In the genomic region with DNA sequence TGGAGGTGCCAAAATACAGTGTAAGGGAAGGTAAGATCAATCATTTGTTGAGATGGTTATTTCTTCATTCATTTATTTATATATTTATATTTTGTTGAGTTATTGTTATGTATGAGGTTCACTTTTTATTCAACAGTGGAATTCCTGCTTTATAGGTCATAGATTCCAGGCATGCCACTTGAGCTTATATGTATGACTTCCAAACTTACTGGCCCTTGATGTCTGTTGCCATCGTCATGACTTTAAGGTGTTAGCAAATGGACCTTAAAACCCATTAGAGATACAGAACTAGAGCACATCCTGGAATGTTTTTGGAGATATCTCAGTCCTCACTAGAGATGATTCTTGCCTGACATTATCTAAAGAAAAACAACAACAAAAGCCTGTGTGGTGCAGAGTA, we compare ENCODE assay signal across 19 cellular contexts. TPM values are rescaled to one million over a fixed set of nuclear protein-coding genes. Genes with fewer than 3 reads are reported as not detected.
A peak's percentile ranks its signal among the peaks of the same experiment; 100 is the strongest.
DNase-seq lines count a peak whose midpoint lies in the region; FAIRE-seq and TF ChIP-seq lines count a peak whose summit lies in the region.
"Had no signal": no experiment of that assay in that cellular context is flagged by ENCODE, and none has a peak within 500 bp of the region (broad histone marks: within the 10 kb centered on the region; RNA-seq: fewer than 3 reads in every experiment).

No MANE protein-coding gene starts in this region.

- peaks cover 2% of the 10 kb centered on the region for H3K36me3 Mint-ChIP-seq in astrocyte (ENCODE audit: low read depth, unreplicated experiment)
- H3K36me3 Mint-ChIP-seq: CD4-positive, CD25-positive, alpha-beta regulatory T cell; CD8-positive, alpha-beta memory T cell had no signal

- H3K27me3 ChIP-seq in astrocyte (ENCODE audit: insufficient read depth, low read length): no peaks in the 10 kb centered on the region
- H3K27me3 ChIP-seq in mesendoderm (ENCODE audit: insufficient read depth, low read length, poor library complexity): no peaks in the 10 kb centered on the region
- H3K27me3 ChIP-seq in tibial nerve: no peaks in the 10 kb centered on the region
- H3K27me3 ChIP-seq: BE2C had no signal

- no peak overlapping the region for H4K5ac ChIP-seq in mesendoderm (ENCODE audit: low read length)

- H2BK120ac ChIP-seq in mesendoderm (ENCODE audit: low read depth, low read length): no peak overlapping the region

- no peaks in the 10 kb centered on the region for H3K79me1 ChIP-seq in mesendoderm (ENCODE audit: low read length)

- no peak for TF ChIP-seq EP300 in tibial nerve (IDR thresholded peaks at IDR 0.05)

- H3K4me3 ChIP-seq in astrocyte (ENCODE audit: insufficient read depth, low read depth, low read length): no peak overlapping the region
- H3K4me3 ChIP-seq in mesendoderm (ENCODE audit: low read length): no peak overlapping the region
- no peak overlapping the region for H3K4me3 ChIP-seq in tibial nerve
- H3K4me3 ChIP-seq in coronary artery: no peak overlapping the region

- H3K4me1 ChIP-seq in astrocyte (ENCODE audit: insufficient read depth, low read length) (no peaks in the 10 kb centered on the region), mesendoderm (ENCODE audit: control insufficient read depth, low read depth, low read length) (no peaks in the 10 kb centered on the region), tibial nerve (no peaks in the 10 kb centered on the region)
- H3K4me1 ChIP-seq: BE2C had no signal

- H3K4me2 ChIP-seq in astrocyte (ENCODE audit: low read length) (no peak overlapping the region), mesendoderm (ENCODE audit: low read length) (no peak overlapping the region)

- H3K27ac Mint-ChIP-seq in astrocyte (ENCODE audit: unreplicated experiment): no peak overlapping the region
- H3K27ac Mint-ChIP-seq: CD4-positive, CD25-positive, alpha-beta regulatory T cell; CD8-positive, alpha-beta memory T cell; H9 had no signal

- H2BK15ac ChIP-seq in mesendoderm (replicated peaks; ENCODE audit: low read depth): no peak overlapping the region

- peaks cover 8% of the 10 kb centered on the region for H3K4me1 Mint-ChIP-seq in astrocyte (ENCODE audit: low read depth, unreplicated experiment)
- H3K4me1 Mint-ChIP-seq: CD4-positive, CD25-positive, alpha-beta regulatory T cell; CD8-positive, alpha-beta memory T cell; H9 had no signal

- no peak overlapping the region for H3K4ac ChIP-seq in mesendoderm (ENCODE audit: low read depth, low read length)

- H2BK5ac ChIP-seq in mesendoderm (ENCODE audit: low read length): no peak overlapping the region

- H3K79me2 ChIP-seq in astrocyte (ENCODE audit: insufficient read depth, low read length): no peaks in the 10 kb centered on the region
- H3K79me2 ChIP-seq in mesendoderm (ENCODE audit: control insufficient read depth, insufficient read depth, low read length): no peaks in the 10 kb centered on the region

- H3K9me3 Mint-ChIP-seq in astrocyte (ENCODE audit: unreplicated experiment): peaks cover 7% of the 10 kb centered on the region
- H3K9me3 Mint-ChIP-seq: H9 had no signal

- H2AFZ ChIP-seq in astrocyte (ENCODE audit: low read depth, low read length): no peak overlapping the region

- H4K8ac ChIP-seq in mesendoderm (ENCODE audit: low read depth, low read length): no peak overlapping the region

- H3K27me3 Mint-ChIP-seq in astrocyte (ENCODE audit: low read depth, unreplicated experiment): no peaks in the 10 kb centered on the region
- H3K27me3 Mint-ChIP-seq: CD4-positive, CD25-positive, alpha-beta regulatory T cell; CD8-positive, alpha-beta memory T cell had no signal

- H3K23ac ChIP-seq in mesendoderm (ENCODE audit: low read length): no peak overlapping the region

- H2AK5ac ChIP-seq in mesendoderm (ENCODE audit: low read length): no peak overlapping the region

- WGBS in mesendoderm (ENCODE audit: extremely low coverage, insufficient coverage, low lambda C conversion rate): no CpG with 5 or more reads among the region's 1 CpG
- WGBS in tibial nerve, 2 donors: 81 to 96% methylated on average over 1 of the region's 1 CpG

- FAIRE-seq in astrocyte (lab: Jason Lieb, UNC): no peak
- FAIRE-seq: H1 had no signal

- H3K9ac ChIP-seq in astrocyte (ENCODE audit: low read length): no peak overlapping the region
- no peak overlapping the region for H3K9ac ChIP-seq in mesendoderm (ENCODE audit: low read length)

- H3K36me3 ChIP-seq in astrocyte (ENCODE audit: insufficient read depth, low read length) (no peaks in the 10 kb centered on the region), mesendoderm (ENCODE audit: control insufficient read depth, insufficient read depth, low read length) (no peaks in the 10 kb centered on the region), tibial nerve (no peaks in the 10 kb centered on the region)
- H3K36me3 ChIP-seq: BE2C had no signal

- no peak overlapping the region for H3K56ac ChIP-seq in mesendoderm (ENCODE audit: low read length)

- no peak overlapping the region for H3K18ac ChIP-seq in mesendoderm (ENCODE audit: low read length)

- no peaks in the 10 kb centered on the region for H4K20me1 ChIP-seq in astrocyte (ENCODE audit: insufficient read depth, low read length)

- no peak overlapping the region for H3K4me3 Mint-ChIP-seq in astrocyte (ENCODE audit: unreplicated experiment)
- H3K4me3 Mint-ChIP-seq: CD4-positive, CD25-positive, alpha-beta regulatory T cell; CD8-positive, alpha-beta memory T cell; H9 had no signal

- H3K27ac ChIP-seq in 22Rv1: peak overlapping the region; percentile 69; the same call in 1 of the 2 replicates
- no peak overlapping the region for H3K27ac ChIP-seq in astrocyte (ENCODE audit: low read depth, low read length)
- H3K27ac ChIP-seq in mesendoderm (ENCODE audit: low read depth, low read length): no peak overlapping the region
- H3K27ac ChIP-seq in tibial nerve: no peak overlapping the region
- H3K27ac ChIP-seq in coronary artery: no peak overlapping the region

- H3K9me3 ChIP-seq in astrocyte (ENCODE audit: insufficient read depth, low read depth, low read length) (no peaks in the 10 kb centered on the region), tibial nerve (no peaks in the 10 kb centered on the region)
- H3K9me3 ChIP-seq: BE2C had no signal

- TF ChIP-seq CTCF in 22Rv1 (IDR thresholded peaks at IDR 0.05) (no peak), astrocyte (IDR thresholded peaks at IDR 0.05; ENCODE audit: insufficient read depth, low read depth, low read length) (no peak), tibial nerve (IDR thresholded peaks at IDR 0.05) (no peak), coronary artery (IDR thresholded peaks at IDR 0.05) (no peak)

- DNase-seq in EL (peak; percentile 61), astrocyte (ENCODE audit: low read depth) (peak; percentile 36), mesendoderm (peak; percentile 6), tibial nerve (ENCODE audit: low spot score in 2 of 2) (no peak), SHP77 (lab: John Stamatoyannopoulos, UW) (no peak), coronary artery (ENCODE audit: low spot score) (no peak)
- no peak for DNase-seq in activated naive CD4-positive, alpha-beta T cell (lab: John Stamatoyannopoulos, UW)
- DNase-seq: BE2C; C1 segment of cervical spinal cord; CD4-positive, CD25-positive, alpha-beta regulatory T cell; CD8-positive, alpha-beta memory T cell; COR-L47; DMS 273 treated with DMSO at 0.1 percent for 48 hours; DMS53; DND-41; GF-D8; H9 had no signal

- no peak for TF ChIP-seq POLR2A in tibial nerve (IDR thresholded peaks at IDR 0.05)

RNA-seq across cellular contexts. Expression of gene CCDC85A, which starts 25.9 kb away (rescaled TPM):
- total RNA-seq in astrocyte (6.1 and 8.9 TPM in 2 replicates), tibial nerve (10 to 100 TPM in 1 of 4 donors, 1 to 10 TPM in 3; 2.8 to 12.2 (median 5.4) TPM)
- polyA plus RNA-seq in mesendoderm (2013, experiment 1 of 2): 0.03 TPM
- 0.03 TPM for polyA plus RNA-seq in mesendoderm (2013, experiment 2 of 2)
- total RNA-seq: CD4-positive, CD25-positive, alpha-beta regulatory T cell; CD8-positive, alpha-beta memory T cell; H1 had no signal
- polyA plus RNA-seq: CD4-positive, CD25-positive, alpha-beta regulatory T cell; CD8-positive, alpha-beta memory T cell had no signal

Comparison
In these comparisons a context has a peak if more than half of its experiments do, and no peak if none do; other contexts are left out.
1. DNase-seq: peak in EL (single experiment), astrocyte (single experiment) and mesendoderm (single experiment); none in tibial nerve (0 of 2), SHP77 (0 of 2), coronary artery (single experiment) and activated naive CD4-positive, alpha-beta T cell (0 of 4).